Comparison of ENCODE assay signal across 26 cellular contexts in genomic region chr20:58748628-58749027, GRCh38.
"Had no signal": no experiment of that assay in that cellular context is flagged by ENCODE, and none has a peak within 500 bp of the region (broad histone marks: within the 10 kb centered on the region; RNA-seq: fewer than 3 reads in every experiment).

No MANE protein-coding gene starts in this region.

- DNase-seq: colonic mucosa; cortex of kidney; dermis blood vessel endothelial cell; dorsolateral prefrontal cortex; effector CD4-positive, alpha-beta T cell; effector CD8-positive, alpha-beta T cell; effector memory CD4-positive, alpha-beta T cell; effector memory CD8-positive, alpha-beta T cell; erythroblast; esophagus squamous epithelium; foreskin fibroblast; foreskin keratinocyte; foreskin melanocyte; gastrocnemius medialis; glutamatergic neuron; heart left ventricle; heart right ventricle had no signal

- H3K4me3 ChIP-seq: colonic mucosa, coronary artery, dorsolateral prefrontal cortex, esophagus squamous epithelium, gastrocnemius medialis, gastroesophageal sphincter, heart left ventricle, heart right ventricle had no signal

- H3K27ac ChIP-seq: colonic mucosa, coronary artery, dorsolateral prefrontal cortex, epithelial cell of prostate, esophagus squamous epithelium, foreskin keratinocyte, gastrocnemius medialis, gastroesophageal sphincter, heart left ventricle, heart right ventricle had no signal

- ATAC-seq: effector memory CD8-positive, alpha-beta T cell; esophagus mucosa; foreskin keratinocyte; gastrocnemius medialis; gastroesophageal sphincter; heart left ventricle; heart right ventricle had no signal

- H3K9me3 Mint-ChIP-seq: dendritic cell treated with granulocyte-macrophage colony-stimulating factor and Interleukin-4, amounts not matched to agents 40 ng/mL and 50 ng/mL, for 4 days; effector memory CD8-positive, alpha-beta T cell had no signal

- H3K27me3 ChIP-seq: colonic mucosa had no signal

- H3K9me3 ChIP-seq: colonic mucosa, esophagus squamous epithelium, gastrocnemius medialis, gastroesophageal sphincter, heart left ventricle, heart right ventricle had no signal

- FAIRE-seq: colon, endometrium, endothelial cell of umbilical vein, frontal cortex had no signal

- H3K36me3 ChIP-seq: colonic mucosa, esophagus squamous epithelium, gastrocnemius medialis, gastroesophageal sphincter, heart left ventricle, heart right ventricle had no signal

- H3K4me3 Mint-ChIP-seq: dendritic cell treated with granulocyte-macrophage colony-stimulating factor and Interleukin-4, amounts not matched to agents 40 ng/mL and 50 ng/mL, for 4 days; effector memory CD8-positive, alpha-beta T cell had no signal

- H3K4me1 ChIP-seq: colonic mucosa, esophagus squamous epithelium, foreskin keratinocyte, gastrocnemius medialis, gastroesophageal sphincter had no signal

- H3K27ac Mint-ChIP-seq: dendritic cell treated with granulocyte-macrophage colony-stimulating factor and Interleukin-4, amounts not matched to agents 40 ng/mL and 50 ng/mL, for 4 days; effector memory CD8-positive, alpha-beta T cell had no signal
